In the genomic region with DNA sequence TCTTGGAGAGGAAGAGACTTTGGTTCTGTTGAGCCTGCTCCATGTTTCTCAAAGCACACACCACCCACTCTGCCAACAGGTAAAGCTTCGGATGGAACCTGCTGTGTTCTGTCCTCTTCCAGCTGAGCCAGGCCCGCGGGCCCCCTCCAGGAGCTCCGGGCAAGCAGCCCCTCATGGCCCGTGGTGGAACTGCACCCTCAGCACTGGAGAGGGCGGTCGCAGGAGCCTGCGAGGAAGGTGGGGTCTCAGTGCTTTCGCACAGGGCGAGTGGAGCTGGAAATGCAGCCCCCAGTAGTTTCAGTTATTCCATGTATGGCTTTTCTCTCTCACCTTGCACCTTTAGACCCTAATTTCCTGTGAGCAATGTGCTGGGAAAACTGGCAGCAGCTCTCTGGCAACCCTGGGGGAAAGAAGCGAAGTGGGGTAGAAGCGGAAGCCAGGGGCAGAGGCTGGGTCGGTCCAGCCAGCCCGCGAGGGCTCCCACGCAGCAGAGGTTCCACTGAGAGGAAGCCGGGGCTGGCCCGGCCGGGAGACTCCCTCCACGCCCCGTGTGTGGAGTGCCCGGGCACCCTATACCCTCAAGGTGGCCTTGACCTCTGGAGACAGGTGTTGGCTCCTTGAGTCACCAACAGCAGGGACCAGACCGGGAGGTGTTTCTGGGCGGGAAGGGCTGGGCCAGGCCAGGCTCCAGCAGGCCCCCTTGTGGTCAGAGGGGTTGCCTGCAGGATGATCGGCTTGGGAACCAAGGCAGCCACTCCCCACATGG, we compare ENCODE assay signal across 8 cellular contexts.
DNase-seq lines count a peak whose midpoint lies in the region; ATAC-seq and TF ChIP-seq lines count a peak whose summit lies in the region.

No MANE protein-coding gene starts in this region.

- H3K27ac Mint-ChIP-seq in glutamatergic neuron (ENCODE audit: unreplicated experiment) (no peak overlapping the region), progenitor cell of endocrine pancreas (peak overlapping the region; percentile 17)

- H3K9me3 Mint-ChIP-seq in glutamatergic neuron (ENCODE audit: unreplicated experiment): peaks cover 6% of the 10 kb centered on the region
- H3K9me3 Mint-ChIP-seq in progenitor cell of endocrine pancreas (ENCODE audit: low read depth): no peaks in the 10 kb centered on the region

- no peaks in the 10 kb centered on the region for H3K9me2 ChIP-seq in OCI-LY7 (ENCODE audit: insufficient read depth, low read length)

- POLR2A ChIA-PET in OCI-LY7 (lab: Charles Lee): no interaction called here

- H3K4me3 ChIP-seq in BLaER1 treated with 17β-estradiol and CSF1 and Interleukin-3, amounts not matched to agents 10 nM and 100 nM: peak overlapping the region; percentile 42 to 65 (median 59)
- H3K4me3 ChIP-seq in OCI-LY7 (ENCODE audit: low read depth, low read length, poor library complexity, severe bottlenecking) (no peak overlapping the region), urinary bladder (ENCODE audit: low read depth, low read length) (peak overlapping the region; percentile 15)

- H3K27me3 ChIP-seq in BLaER1 treated with 17β-estradiol and CSF1 and Interleukin-3, amounts not matched to agents 10 nM and 100 nM: no peaks in the 10 kb centered on the region

- no peak overlapping the region for H2AFZ ChIP-seq in OCI-LY7 (ENCODE audit: low read length)

- DNase-seq in OCI-LY7 (ENCODE audit: low spot score) (peak; percentile 36), glutamatergic neuron (peak; percentile 89), progenitor cell of endocrine pancreas (ENCODE audit: low spot score, unreplicated experiment) (peak; percentile 78)
- DNase-seq in activated T-helper 1 cell treated with anti-CD3 and anti-CD28 coated beads, Interleukin-2, amount 50 U/mL, for 16 hours (ENCODE audit: low read depth in 1 of 2, low spot score in 1 of 2): peak; percentile 38 to 40

- TF ChIP-seq CTCF in OCI-LY7 (conservative IDR thresholded peaks at IDR 0.05; ENCODE audit: low read length): peak; percentile 68
- TF ChIP-seq CTCF in glutamatergic neuron (IDR thresholded peaks at IDR 0.05; ENCODE audit: partially characterized antibody, unreplicated experiment): peak; percentile 83
- TF ChIP-seq CTCF in progenitor cell of endocrine pancreas (IDR thresholded peaks at IDR 0.05; ENCODE audit: unreplicated experiment): peak; percentile 69

- peaks cover 8 to 24% (median 17%) of the 10 kb centered on the region in 10 experiments; a peak in 18 of 20 replicates for H3K4me1 ChIP-seq in BLaER1 treated with 17β-estradiol and CSF1 and Interleukin-3, amounts not matched to agents 10 nM and 100 nM
- H3K4me1 ChIP-seq in OCI-LY7 (ENCODE audit: insufficient read depth, low read length, poor library complexity, severe bottlenecking): no peaks in the 10 kb centered on the region
- H3K4me1 ChIP-seq in urinary bladder (ENCODE audit: insufficient read depth): no peaks in the 10 kb centered on the region

- peak overlapping the region; percentile 23 to 68 (median 49); a peak in 19 of 22 replicates for H3K9ac ChIP-seq in BLaER1 treated with 17β-estradiol and CSF1 and Interleukin-3, amounts not matched to agents 10 nM and 100 nM

- ATAC-seq in GM19328 (IDR thresholded peaks at IDR 0.05; ENCODE audit: unreplicated experiment) (peak; percentile 78), HG03378 (IDR thresholded peaks at IDR 0.05; ENCODE audit: unreplicated experiment) (peak; percentile 72)

- H3K27ac ChIP-seq in BLaER1 treated with 17β-estradiol and CSF1 and Interleukin-3, amounts not matched to agents 10 nM and 100 nM: peak overlapping the region in 2 of 11 experiments; percentile 17; a peak in 2 of 22 replicates
- no peak overlapping the region for H3K27ac ChIP-seq in OCI-LY7 (ENCODE audit: low read depth, low read length, poor library complexity, severe bottlenecking)
- no peak overlapping the region for H3K27ac ChIP-seq in urinary bladder (ENCODE audit: low read depth)

- no peaks in the 10 kb centered on the region for H3K79me2 ChIP-seq in OCI-LY7 (ENCODE audit: insufficient read depth, low read depth, low read length)

- H3K9me3 ChIP-seq in BLaER1 treated with 17β-estradiol and CSF1 and Interleukin-3, amounts not matched to agents 10 nM and 100 nM (replicated peaks in 1 of 11): no peaks in the 10 kb centered on the region
- H3K9me3 ChIP-seq in OCI-LY7 (ENCODE audit: low read length): no peaks in the 10 kb centered on the region

- H3K4me1 Mint-ChIP-seq in glutamatergic neuron (ENCODE audit: low read depth, unreplicated experiment) (no peaks in the 10 kb centered on the region), progenitor cell of endocrine pancreas (ENCODE audit: low read depth) (no peaks in the 10 kb centered on the region)

- no peaks in the 10 kb centered on the region for H3K36me3 Mint-ChIP-seq in glutamatergic neuron (ENCODE audit: unreplicated experiment)
- no peaks in the 10 kb centered on the region for H3K36me3 Mint-ChIP-seq in progenitor cell of endocrine pancreas (ENCODE audit: insufficient read depth)

- H3K4me2 ChIP-seq in BLaER1 treated with 17β-estradiol and CSF1 and Interleukin-3, amounts not matched to agents 10 nM and 100 nM: peak overlapping the region; percentile 73 to 97 (median 91)
- peak overlapping the region; percentile 29; the same call in 1 of the 2 replicates for H3K4me2 ChIP-seq in OCI-LY7 (ENCODE audit: low read length)

- H3K27me3 Mint-ChIP-seq in glutamatergic neuron (ENCODE audit: unreplicated experiment): peaks cover 11% of the 10 kb centered on the region
- peaks cover 56% of the 10 kb centered on the region for H3K27me3 Mint-ChIP-seq in progenitor cell of endocrine pancreas

- H3K36me3 ChIP-seq in BLaER1 treated with 17β-estradiol and CSF1 and Interleukin-3, amounts not matched to agents 10 nM and 100 nM: no peaks in the 10 kb centered on the region
- H3K36me3 ChIP-seq in OCI-LY7 (ENCODE audit: insufficient read depth, low read length) (no peaks in the 10 kb centered on the region), urinary bladder (ENCODE audit: insufficient read depth) (no peaks in the 10 kb centered on the region)

- WGBS in urinary bladder: 3% methylated on average over 25 of the region's 25 CpGs

- CTCF ChIA-PET in OCI-LY7 (lab: Charles Lee; ENCODE audit: unreplicated experiment): no interaction called here

- no peaks in the 10 kb centered on the region for H4K20me1 ChIP-seq in BLaER1 treated with 17β-estradiol and CSF1 and Interleukin-3, amounts not matched to agents 10 nM and 100 nM
- no peaks in the 10 kb centered on the region for H4K20me1 ChIP-seq in OCI-LY7 (ENCODE audit: insufficient read depth, low read length)

- BruUV-seq in OCI-LY7 (replicated peaks; lab: Mats Ljungman, UMichigan): no TSS peak

- peak overlapping the region; percentile 59 for H3K4me3 Mint-ChIP-seq in glutamatergic neuron (ENCODE audit: unreplicated experiment)
- H3K4me3 Mint-ChIP-seq in progenitor cell of endocrine pancreas (ENCODE audit: low read depth): peak overlapping the region; percentile 72

- intact Hi-C loops in OCI-LY7 (cut with micrococcal nuclease; ENCODE audit: unreplicated experiment): loop anchor here (5.0 kb wide), 1 partner anchor 333 kb away; no protein-coding TSS in a partner anchor

Comparison
In these comparisons a context has a peak if more than half of its experiments do, and no peak if none do; other contexts are left out.
1. DNase-seq: peak in every context shown above with its lines; median percentile 89 in glutamatergic neuron; 78 in progenitor cell of endocrine pancreas; 39 in activated T-helper 1 cell treated with anti-CD3 and anti-CD28 coated beads, Interleukin-2, amount 50 U/mL, for 16 hours; 36 in OCI-LY7.